1 cellular context compared by ENCODE assay signal in the genomic region with DNA sequence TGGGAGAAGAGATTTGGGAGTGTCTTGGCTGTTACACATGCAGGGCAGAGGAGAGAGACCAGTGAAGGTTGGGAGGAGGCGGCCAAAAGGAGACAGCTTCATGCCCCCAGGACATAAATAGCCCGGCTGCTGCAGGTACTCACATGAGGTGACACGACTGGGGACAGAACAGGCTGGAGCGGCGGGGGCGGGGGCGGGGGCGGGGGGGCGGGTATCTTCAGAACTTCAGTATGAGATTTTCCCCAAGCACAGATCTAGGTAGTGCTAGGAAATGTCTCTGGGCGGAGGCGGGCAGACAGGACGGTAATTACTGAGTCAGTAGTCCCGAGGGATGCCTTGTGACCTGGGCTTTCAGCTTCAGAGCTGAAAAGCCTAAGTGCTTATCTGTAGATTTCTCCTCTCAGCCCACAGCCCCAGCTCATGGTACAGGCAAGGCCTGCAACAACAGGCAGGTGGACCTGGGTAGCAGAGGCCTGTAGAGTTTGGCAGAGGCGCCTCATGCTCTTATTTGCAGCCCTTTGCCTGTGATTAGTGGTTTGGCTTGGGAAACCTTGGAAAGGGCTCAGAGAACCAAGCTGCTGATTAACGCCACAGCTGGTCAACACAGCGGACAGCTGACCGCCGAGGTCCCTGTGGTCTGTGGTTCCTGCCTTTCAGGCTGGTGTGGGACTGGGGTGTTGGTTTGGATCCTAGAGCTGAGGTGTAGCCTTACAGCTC.
TF ChIP-seq lines count a peak whose summit lies in the region.

No MANE protein-coding gene starts in this region.

TF ChIP-seq in HCT116, 20 proteins besides CTCF, POLR2A, EP300 and RAD21 (continued from another document):
- TF ChIP-seq, protein P1, sequence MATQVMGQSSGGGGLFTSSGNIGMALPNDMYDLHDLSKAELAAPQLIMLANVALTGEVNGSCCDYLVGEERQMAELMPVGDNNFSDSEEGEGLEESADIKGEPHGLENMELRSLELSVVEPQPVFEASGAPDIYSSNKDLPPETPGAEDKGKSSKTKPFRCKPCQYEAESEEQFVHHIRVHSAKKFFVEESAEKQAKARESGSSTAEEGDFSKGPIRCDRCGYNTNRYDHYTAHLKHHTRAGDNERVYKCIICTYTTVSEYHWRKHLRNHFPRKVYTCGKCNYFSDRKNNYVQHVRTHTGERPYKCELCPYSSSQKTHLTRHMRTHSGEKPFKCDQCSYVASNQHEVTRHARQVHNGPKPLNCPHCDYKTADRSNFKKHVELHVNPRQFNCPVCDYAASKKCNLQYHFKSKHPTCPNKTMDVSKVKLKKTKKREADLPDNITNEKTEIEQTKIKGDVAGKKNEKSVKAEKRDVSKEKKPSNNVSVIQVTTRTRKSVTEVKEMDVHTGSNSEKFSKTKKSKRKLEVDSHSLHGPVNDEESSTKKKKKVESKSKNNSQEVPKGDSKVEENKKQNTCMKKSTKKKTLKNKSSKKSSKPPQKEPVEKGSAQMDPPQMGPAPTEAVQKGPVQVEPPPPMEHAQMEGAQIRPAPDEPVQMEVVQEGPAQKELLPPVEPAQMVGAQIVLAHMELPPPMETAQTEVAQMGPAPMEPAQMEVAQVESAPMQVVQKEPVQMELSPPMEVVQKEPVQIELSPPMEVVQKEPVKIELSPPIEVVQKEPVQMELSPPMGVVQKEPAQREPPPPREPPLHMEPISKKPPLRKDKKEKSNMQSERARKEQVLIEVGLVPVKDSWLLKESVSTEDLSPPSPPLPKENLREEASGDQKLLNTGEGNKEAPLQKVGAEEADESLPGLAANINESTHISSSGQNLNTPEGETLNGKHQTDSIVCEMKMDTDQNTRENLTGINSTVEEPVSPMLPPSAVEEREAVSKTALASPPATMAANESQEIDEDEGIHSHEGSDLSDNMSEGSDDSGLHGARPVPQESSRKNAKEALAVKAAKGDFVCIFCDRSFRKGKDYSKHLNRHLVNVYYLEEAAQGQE (IDR thresholded peaks at IDR 0.05; ENCODE audit: low read depth): no peak
- no peak for TF ChIP-seq SRF (IDR thresholded peaks at IDR 0.05; ENCODE audit: low read depth)
